ENCODE assay signal across 1 cellular context in genomic region chr3:58217209-58217811, GRCh38.
A peak's percentile ranks its signal among the peaks of the same experiment; 100 is the strongest.
TF ChIP-seq lines count a peak whose summit lies in the region.

No MANE protein-coding gene starts in this region.

TF ChIP-seq in HepG2, 621 proteins besides CTCF, POLR2A, EP300 and RAD21 (continued from another document and continues in another):
- peak; percentile 28; the same call in 1 of the 2 replicates for TF ChIP-seq ZNF678 (CRISPR knock-in tag; IDR thresholded peaks at IDR 0.05)
- no peak for TF ChIP-seq CC2D1A (CRISPR knock-in tag; IDR thresholded peaks at IDR 0.05)
- no peak for TF ChIP-seq NBN (conservative IDR thresholded peaks at IDR 0.05)
- no peak for TF ChIP-seq ZNF33B (CRISPR knock-in tag; IDR thresholded peaks at IDR 0.05)
- TF ChIP-seq NFKBIZ (CRISPR knock-in tag; IDR thresholded peaks at IDR 0.05), result no peak
- no peak for TF ChIP-seq ZSCAN25 (CRISPR knock-in tag; IDR thresholded peaks at IDR 0.05)
- no peak for TF ChIP-seq ZNF496 (CRISPR knock-in tag; IDR thresholded peaks at IDR 0.05; ENCODE audit: insufficient replicate concordance)
- no peak for TF ChIP-seq ZNF124 (CRISPR knock-in tag; IDR thresholded peaks at IDR 0.05)
- TF ChIP-seq ZFP62 (CRISPR knock-in tag; IDR thresholded peaks at IDR 0.05), result no peak
- TF ChIP-seq PHF5A (CRISPR knock-in tag; IDR thresholded peaks at IDR 0.05; ENCODE audit: low read depth, unreplicated experiment), result no peak
- no peak; the same call in 1 of the 2 replicates for TF ChIP-seq TFAP4 (IDR thresholded peaks at IDR 0.05; ENCODE audit: borderline replicate concordance, low read depth)
- no peak for TF ChIP-seq ZNF121 (CRISPR knock-in tag; IDR thresholded peaks at IDR 0.05)
- no peak for TF ChIP-seq ZNF749 (CRISPR knock-in tag; IDR thresholded peaks at IDR 0.05; ENCODE audit: borderline replicate concordance)
- no peak for TF ChIP-seq PAWR (CRISPR knock-in tag; IDR thresholded peaks at IDR 0.05; ENCODE audit: borderline replicate concordance)
- no peak for TF ChIP-seq SIX1 (CRISPR knock-in tag; IDR thresholded peaks at IDR 0.05; ENCODE audit: borderline replicate concordance)
- TF ChIP-seq ELF1 (CRISPR knock-in tag; IDR thresholded peaks at IDR 0.05), result no peak
- no peak for TF ChIP-seq HNRNPLL (IDR thresholded peaks at IDR 0.05; ENCODE audit: low read depth, low read length, poor library complexity, severe bottlenecking)
- no peak for TF ChIP-seq SMYD3 (CRISPR knock-in tag; IDR thresholded peaks at IDR 0.05)
- TF ChIP-seq ZNF75D (CRISPR knock-in tag; IDR thresholded peaks at IDR 0.05; ENCODE audit: borderline replicate concordance), result no peak
- TF ChIP-seq DMAP1 (CRISPR knock-in tag; IDR thresholded peaks at IDR 0.05), result peak; percentile 36; the same call in 1 of the 2 replicates
- no peak for TF ChIP-seq CENPX (CRISPR knock-in tag; IDR thresholded peaks at IDR 0.05)
- no peak for TF ChIP-seq ETV6 (CRISPR knock-in tag; conservative IDR thresholded peaks at IDR 0.05)
- no peak for TF ChIP-seq ZNF567 (CRISPR knock-in tag; IDR thresholded peaks at IDR 0.05; ENCODE audit: borderline replicate concordance)
- no peak for TF ChIP-seq ATRX (CRISPR knock-in tag; IDR thresholded peaks at IDR 0.05; ENCODE audit: borderline replicate concordance)
- peak; percentile 21; the same call in 1 of the 2 replicates for TF ChIP-seq NR2F2 (IDR thresholded peaks at IDR 0.05; ENCODE audit: borderline replicate concordance, low read depth)
- no peak for TF ChIP-seq EZH2 (conservative IDR thresholded peaks at IDR 0.05; ENCODE audit: low read depth, low read length)
- no peak for TF ChIP-seq PAF1 (CRISPR knock-in tag; IDR thresholded peaks at IDR 0.05)
- TF ChIP-seq ZFP90 (CRISPR knock-in tag; IDR thresholded peaks at IDR 0.05; ENCODE audit: borderline replicate concordance), result peak; percentile 80
- no peak for TF ChIP-seq ZNF784 (CRISPR knock-in tag; IDR thresholded peaks at IDR 0.05; ENCODE audit: borderline replicate concordance)
- no peak for TF ChIP-seq FLYWCH1 (CRISPR knock-in tag; IDR thresholded peaks at IDR 0.05)
- TF ChIP-seq FOXM1 (CRISPR knock-in tag; IDR thresholded peaks at IDR 0.05), result no peak
- TF ChIP-seq HNRNPK (IDR thresholded peaks at IDR 0.05; ENCODE audit: low read depth, low read length, poor library complexity, severe bottlenecking), result no peak
- 0 out of 2 replicates have a peak, but pooled peaks have one; percentile 14 for TF ChIP-seq NCOA2 (CRISPR knock-in tag; IDR thresholded peaks at IDR 0.05)
- TF ChIP-seq FOSL1 (CRISPR knock-in tag; IDR thresholded peaks at IDR 0.05; ENCODE audit: borderline replicate concordance), result no peak
- TF ChIP-seq CREM (IDR thresholded peaks at IDR 0.05), result 0 out of 2 replicates have a peak, but pooled peaks have one; percentile 27
- TF ChIP-seq CREM (CRISPR knock-in tag; IDR thresholded peaks at IDR 0.05), result no peak
- peak; percentile 54; the same call in 1 of the 2 replicates for TF ChIP-seq NCOR1 (IDR thresholded peaks at IDR 0.05; ENCODE audit: borderline replicate concordance, low read length)
- no peak for TF ChIP-seq TBP (CRISPR knock-in tag; IDR thresholded peaks at IDR 0.05)
- no peak for TF ChIP-seq SRF (IDR thresholded peaks at IDR 0.05; ENCODE audit: low read depth, low read length)
- no peak for TF ChIP-seq KDM6A (CRISPR knock-in tag; IDR thresholded peaks at IDR 0.05; ENCODE audit: low read depth)
- no peak for TF ChIP-seq JUNB (CRISPR knock-in tag; IDR thresholded peaks at IDR 0.05; ENCODE audit: borderline replicate concordance)
- peak; percentile 60 for TF ChIP-seq SAP130 (CRISPR knock-in tag; IDR thresholded peaks at IDR 0.05; ENCODE audit: low read depth)
- peak; percentile 31; the same call in 1 of the 2 replicates for TF ChIP-seq TFDP2 (CRISPR knock-in tag; IDR thresholded peaks at IDR 0.05)
- no peak for TF ChIP-seq ZNF720 (CRISPR knock-in tag; IDR thresholded peaks at IDR 0.05)
- no peak for TF ChIP-seq KAT2B (IDR thresholded peaks at IDR 0.05; ENCODE audit: borderline replicate concordance, low read depth, low read length)
- peak; percentile 18; the same call in 1 of the 2 replicates for TF ChIP-seq ZNF280B (CRISPR knock-in tag; IDR thresholded peaks at IDR 0.05; ENCODE audit: borderline replicate concordance)
- TF ChIP-seq ZNF569 (CRISPR knock-in tag; IDR thresholded peaks at IDR 0.05; ENCODE audit: borderline replicate concordance), result no peak
- TF ChIP-seq RBAK (CRISPR knock-in tag; IDR thresholded peaks at IDR 0.05), result no peak
- TF ChIP-seq TCF7L2 (IDR thresholded peaks at IDR 0.05; ENCODE audit: low read depth, low read length), result no peak
- TF ChIP-seq ZSCAN29 (CRISPR knock-in tag; conservative IDR thresholded peaks at IDR 0.05), result no peak; the same call in 1 of the 2 replicates
- peak; percentile 79 for TF ChIP-seq GATAD2A (CRISPR knock-in tag; IDR thresholded peaks at IDR 0.05)
- TF ChIP-seq GZF1 (CRISPR knock-in tag; IDR thresholded peaks at IDR 0.05), result no peak
- TF ChIP-seq CREBL2 (CRISPR knock-in tag; IDR thresholded peaks at IDR 0.05; ENCODE audit: borderline replicate concordance), result no peak
- no peak for TF ChIP-seq MBD4 (IDR thresholded peaks at IDR 0.05; ENCODE audit: borderline replicate concordance, low read length)
- no peak for TF ChIP-seq ZNF17 (CRISPR knock-in tag; IDR thresholded peaks at IDR 0.05)
- TF ChIP-seq ZNF574 (CRISPR knock-in tag; IDR thresholded peaks at IDR 0.05), result peak; percentile 53
- no peak for TF ChIP-seq IRX3 (CRISPR knock-in tag; IDR thresholded peaks at IDR 0.05; ENCODE audit: borderline replicate concordance, low read depth)
- TF ChIP-seq RBM22 (optimal IDR thresholded peaks at IDR 0.05; ENCODE audit: low read length), result no peak
- no peak for TF ChIP-seq ZNF550 (CRISPR knock-in tag; IDR thresholded peaks at IDR 0.05; ENCODE audit: borderline replicate concordance)
- no peak for TF ChIP-seq TBL1XR1 (IDR thresholded peaks at IDR 0.05; ENCODE audit: borderline replicate concordance, low read length, partially characterized antibody)
- TF ChIP-seq ZNF800 (CRISPR knock-in tag; IDR thresholded peaks at IDR 0.05), result peak; percentile 73; the same call in 1 of the 2 replicates
- TF ChIP-seq ZGPAT (CRISPR knock-in tag; IDR thresholded peaks at IDR 0.05), result peak; percentile 62; the same call in 1 of the 2 replicates
- TF ChIP-seq RCOR2 (CRISPR knock-in tag; IDR thresholded peaks at IDR 0.05), result peak; percentile 64; the same call in 1 of the 2 replicates
- TF ChIP-seq ZNF292 (CRISPR knock-in tag; IDR thresholded peaks at IDR 0.05; ENCODE audit: borderline replicate concordance, low read depth), result peak; percentile 77; the same call in 1 of the 2 replicates
- TF ChIP-seq HINFP (CRISPR knock-in tag; IDR thresholded peaks at IDR 0.05; ENCODE audit: low read depth), result peak; percentile 73; the same call in 1 of the 2 replicates
- no peak for TF ChIP-seq ZNF101 (CRISPR knock-in tag; IDR thresholded peaks at IDR 0.05; ENCODE audit: borderline replicate concordance, low read depth)
- TF ChIP-seq IRF2 (CRISPR knock-in tag; IDR thresholded peaks at IDR 0.05), result peak; percentile 80
- no peak for TF ChIP-seq ZNF468 (CRISPR knock-in tag; IDR thresholded peaks at IDR 0.05)
- no peak for TF ChIP-seq HCFC1 (IDR thresholded peaks at IDR 0.05; ENCODE audit: low read depth, low read length)
